In the genomic region with DNA sequence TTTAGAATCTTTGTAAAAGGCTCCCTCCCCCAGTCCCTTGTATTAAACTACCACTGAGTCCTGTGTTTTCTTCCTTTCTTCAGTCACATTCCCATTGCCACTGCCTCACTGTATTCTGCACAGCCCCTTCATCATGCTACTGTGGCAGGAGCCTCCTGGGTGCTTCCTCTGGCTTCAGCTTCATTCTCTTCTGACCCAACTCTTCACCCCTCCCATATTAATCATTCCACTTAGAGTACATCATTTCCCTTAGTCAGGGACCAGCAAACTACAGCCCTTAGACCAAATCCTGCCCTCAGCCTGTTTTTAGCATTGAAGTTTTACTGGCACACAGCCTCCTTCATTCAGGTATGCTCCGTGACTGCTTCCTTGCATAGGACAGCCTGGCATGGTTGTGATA, we compare ENCODE assay signal across 13 cellular contexts.
"Had no signal": no experiment of that assay in that cellular context is flagged by ENCODE, and none has a peak within 500 bp of the region (broad histone marks: within the 10 kb centered on the region; RNA-seq: fewer than 3 reads in every experiment).

No MANE protein-coding gene starts in this region.

- H3K36me3 ChIP-seq: suprapubic skin had no signal

- H3K27me3 ChIP-seq: suprapubic skin had no signal

- H3K9me3 ChIP-seq: mucosa of descending colon, suprapubic skin had no signal

- DNase-seq: activated B cell treated with CpG ODN at 0.5 μM for 24 hours; activated CD4-positive, alpha-beta T cell treated with anti-CD3 and anti-CD28 coated beads, Interleukin-2, amount 10 ng/mL, durations not matched to agents 24 days and 14 days; activated CD8-positive, alpha-beta memory T cell treated with anti-CD3 and anti-CD28 coated beads for 24 hours; activated naive CD4-positive, alpha-beta T cell treated with anti-CD3 and anti-CD28 coated beads for 36 hours; immature natural killer cell; left colon; mucosa of descending colon; naive thymus-derived CD8-positive, alpha-beta T cell; occipital lobe; stimulated activated CD4-positive, alpha-beta T cell treated with anti-CD3 and anti-CD28 coated beads, Interleukin-2, amount 100 ng/mL, for 48 hours; stimulated activated naive CD8-positive, alpha-beta T cell treated with anti-CD3 and anti-CD28 coated beads, Interleukin-15, Interleukin-2, amounts not matched to agents 100 U/mL and 50 U/mL, for 24 hours had no signal

- H3K4me3 ChIP-seq: mucosa of descending colon, suprapubic skin had no signal

- ATAC-seq: esophagus mucosa; left colon; mucosa of descending colon; naive thymus-derived CD8-positive, alpha-beta T cell; stimulated activated naive CD8-positive, alpha-beta T cell treated with anti-CD3 and anti-CD28 coated beads, Interleukin-15, Interleukin-2, amounts not matched to agents 100 U/mL and 50 U/mL, for 24 hours had no signal

- H3K27ac ChIP-seq: suprapubic skin had no signal
